In genomic region chr7:2512179-2512644, GRCh38 we compare ENCODE assay signal across 8 cellular contexts. TPM values are rescaled to one million over a fixed set of nuclear protein-coding genes. Genes with fewer than 3 reads are reported as not detected.
DNase-seq lines count a peak whose midpoint lies in the region; ATAC-seq, FAIRE-seq and TF ChIP-seq lines count a peak whose summit lies in the region.
"Had no signal": no experiment of that assay in that cellular context is flagged by ENCODE, and none has a peak within 500 bp of the region (broad histone marks: within the 10 kb centered on the region; RNA-seq: fewer than 3 reads in every experiment).

No MANE protein-coding gene starts in this region.

- intact Hi-C loops in natural killer cell (cut with micrococcal nuclease), result loop anchor here (5.0 kb wide), 1 partner anchor 95 kb away; no protein-coding TSS in a partner anchor

- H3K4me1 Mint-ChIP-seq in activated naive CD8-positive, alpha-beta T cell treated with anti-CD3 and anti-CD28 coated beads, Interleukin-2, amount 50 U/mL, for 24 hours, result peaks cover 57% of the 10 kb centered on the region
- H3K4me1 Mint-ChIP-seq in natural killer cell, result peaks cover 37 to 58% of the 10 kb centered on the region in 2 donors

- H3K27me3 Mint-ChIP-seq in activated naive CD8-positive, alpha-beta T cell treated with anti-CD3 and anti-CD28 coated beads, Interleukin-2, amount 50 U/mL, for 24 hours, result no peaks in the 10 kb centered on the region
- no peaks in the 10 kb centered on the region for H3K27me3 Mint-ChIP-seq in natural killer cell (ENCODE audit: low read depth in 2 of 2)

- no peaks in the 10 kb centered on the region for H3K9me3 Mint-ChIP-seq in activated naive CD8-positive, alpha-beta T cell treated with anti-CD3 and anti-CD28 coated beads, Interleukin-2, amount 50 U/mL, for 24 hours
- H3K9me3 Mint-ChIP-seq in natural killer cell, result no peaks in the 10 kb centered on the region

- peak overlapping the region; percentile 43 for H3K4me3 Mint-ChIP-seq in activated naive CD8-positive, alpha-beta T cell treated with anti-CD3 and anti-CD28 coated beads, Interleukin-2, amount 50 U/mL, for 24 hours
- H3K4me3 Mint-ChIP-seq in natural killer cell, result peak overlapping the region; percentile 83

- H3K36me3 Mint-ChIP-seq in activated naive CD8-positive, alpha-beta T cell treated with anti-CD3 and anti-CD28 coated beads, Interleukin-2, amount 50 U/mL, for 24 hours (ENCODE audit: low read depth), result no peaks in the 10 kb centered on the region
- no peaks in the 10 kb centered on the region for H3K36me3 Mint-ChIP-seq in natural killer cell

- peak; percentile 48 for FAIRE-seq in HTR-8/SVneo (lab: Jason Lieb, UNC)

- DNase-seq in DMS153 treated with DMSO at 0.1 percent for 48 hours (lab: John Stamatoyannopoulos, UW; ENCODE audit: unreplicated experiment), result peak; percentile 67
- DNase-seq in HTR-8/SVneo (ENCODE audit: insufficient read length, low spot score), result no peak
- DNase-seq in activated naive CD8-positive, alpha-beta T cell treated with anti-CD3 and anti-CD28 coated beads, Interleukin-2, amount 50 U/mL, for 24 hours, result peak; percentile 40
- DNase-seq in natural killer cell, result peak; percentile 58
- DNase-seq in ecto neural progenitor cell (ENCODE audit: low spot score), result no peak
- no peak for DNase-seq in dermis blood vessel endothelial cell
- DNase-seq: occipital lobe had no signal

- H3K27ac Mint-ChIP-seq in activated naive CD8-positive, alpha-beta T cell treated with anti-CD3 and anti-CD28 coated beads, Interleukin-2, amount 50 U/mL, for 24 hours, result peak overlapping the region; percentile 82
- peak overlapping the region in 1 of 2 donors; percentile 95 for H3K27ac Mint-ChIP-seq in natural killer cell

- ATAC-seq in activated naive CD8-positive, alpha-beta T cell treated with anti-CD3 and anti-CD28 coated beads, Interleukin-2, amount 50 U/mL, for 24 hours, result no peak
- ATAC-seq in natural killer cell (peak; percentile 35 to 49 (median 37)), HG03175 (IDR thresholded peaks at IDR 0.05; ENCODE audit: unreplicated experiment) (no peak)

- no peak for TF ChIP-seq CTCF in natural killer cell (IDR thresholded peaks at IDR 0.05)

RNA-seq across cellular contexts. Expression of gene LFNG, which starts 7.4 kb away (rescaled TPM):
- total RNA-seq in natural killer cell, result 100 to 1,000 TPM; 140 to 191 (median 176) TPM
- total RNA-seq in dermis blood vessel endothelial cell, result 26.4 and 36.4 TPM in 2 replicates

RNA-seq across cellular contexts. Expression of gene GRIFIN, which starts 36.0 kb away (rescaled TPM):
- not detected for total RNA-seq in natural killer cell
- not detected in 2 replicates for total RNA-seq in dermis blood vessel endothelial cell
- total RNA-seq: occipital lobe had no signal

RNA-seq across cellular contexts. Expression of gene BRAT1, which starts 43.1 kb away (rescaled TPM):
- total RNA-seq in natural killer cell, result 10 to 100 TPM; 24.9 to 26.7 (median 25.6) TPM
- 31.7 and 38.0 TPM in 2 replicates for total RNA-seq in dermis blood vessel endothelial cell

RNA-seq across cellular contexts. Expression of gene IQCE, which starts 46.6 kb away (rescaled TPM):
- total RNA-seq in natural killer cell, result 10 to 100 TPM in 2 of 3 donors, 1 to 10 TPM in 1; 9.6 to 13.5 (median 11.3) TPM
- total RNA-seq in dermis blood vessel endothelial cell, result 6.0 and 10.4 TPM in 2 replicates

Comparison
In these comparisons a context has a peak if more than half of its experiments do, and no peak if none do; other contexts are left out.
1. DNase-seq: peak in DMS153 treated with DMSO at 0.1 percent for 48 hours (single experiment), activated naive CD8-positive, alpha-beta T cell treated with anti-CD3 and anti-CD28 coated beads, Interleukin-2, amount 50 U/mL, for 24 hours (single experiment) and natural killer cell (single experiment); none in HTR-8/SVneo (single experiment), ecto neural progenitor cell (single experiment) and dermis blood vessel endothelial cell (single experiment).
2. ATAC-seq: peak in natural killer cell (3 of 3); none in activated naive CD8-positive, alpha-beta T cell treated with anti-CD3 and anti-CD28 coated beads, Interleukin-2, amount 50 U/mL, for 24 hours (single experiment) and HG03175 (single experiment).